6 cellular contexts compared by ENCODE assay signal in genomic region chr6:135736346-135736745, GRCh38.
A peak's percentile ranks its signal among the peaks of the same experiment; 100 is the strongest.
DNase-seq lines count a peak whose midpoint lies in the region.

No MANE protein-coding gene starts in this region.

- DNase-seq in NCI-H2171 treated with DMSO at 0.1 percent for 48 hours (lab: John Stamatoyannopoulos, UW) (peak; percentile 3), RPMI8226 (peak; percentile 34), glomerular visceral epithelial cell (ENCODE audit: extremely low spot score) (peak; percentile 25), kidney glomerular epithelial cell (lab: John Stamatoyannopoulos, UW) (peak; percentile 15), left kidney (ENCODE audit: low read depth, low spot score) (peak; percentile 32), renal cortical epithelial cell (ENCODE audit: low read depth) (peak; percentile 53)

Comparison
In these comparisons a context has a peak if more than half of its experiments do, and no peak if none do; other contexts are left out.
1. Peak in every context shown above with its lines: DNase-seq.
2. DNase-seq: peak in every context shown above with its lines; median percentile 53 in renal cortical epithelial cell; 34 in RPMI8226; 32 in left kidney; 25 in glomerular visceral epithelial cell; 15 in kidney glomerular epithelial cell; 3 in NCI-H2171 treated with DMSO at 0.1 percent for 48 hours.